Comparison of ENCODE assay signal across 1 cellular context in genomic region chr16:50712568-50712914, GRCh38.
TF ChIP-seq lines count a peak whose summit lies in the region.

No MANE protein-coding gene starts in this region.

TF ChIP-seq in K562, 482 proteins besides CTCF, POLR2A, EP300 and RAD21 (continued from another document):
- TF ChIP-seq CTBP1 (IDR thresholded peaks at IDR 0.05; ENCODE audit: borderline replicate concordance) (no peak), MLX (CRISPR knock-in tag; conservative IDR thresholded peaks at IDR 0.05) (no peak), ASH1L (IDR thresholded peaks at IDR 0.05; ENCODE audit: borderline replicate concordance, low read depth, partially characterized antibody) (no peak), ZNF124 (CRISPR knock-in tag; IDR thresholded peaks at IDR 0.05) (no peak), HIVEP1 (CRISPR knock-in tag; IDR thresholded peaks at IDR 0.05) (no peak), ZC3H4 (CRISPR knock-in tag; IDR thresholded peaks at IDR 0.05; ENCODE audit: borderline replicate concordance) (no peak), BDP1 (IDR thresholded peaks at IDR 0.05; ENCODE audit: insufficient read depth, insufficient read length) (no peak), ZNF175 (CRISPR knock-in tag; IDR thresholded peaks at IDR 0.05; ENCODE audit: low read depth) (peak; percentile 68; the same call in 1 of the 2 replicates), MTA2 (IDR thresholded peaks at IDR 0.05; ENCODE audit: low read depth) (no peak), PREB (CRISPR knock-in tag; IDR thresholded peaks at IDR 0.05) (no peak), ZNF583 (CRISPR knock-in tag; IDR thresholded peaks at IDR 0.05) (no peak), ZSCAN32 (CRISPR knock-in tag; IDR thresholded peaks at IDR 0.05) (0 out of 2 replicates have a peak, but pooled peaks have one; percentile 13), TEAD1 (CRISPR knock-in tag; IDR thresholded peaks at IDR 0.05) (0 out of 4 replicates have a peak, but pooled peaks of 1 of the 2 experiments have one; percentile 66), DNMT1 (IDR thresholded peaks at IDR 0.05) (no peak), JUN (IDR thresholded peaks at IDR 0.05; ENCODE audit: borderline replicate concordance, low read depth, low read length) (peak; percentile 44; the same call in 1 of the 2 replicates), JUN (CRISPR knock-in tag; IDR thresholded peaks at IDR 0.05; ENCODE audit: borderline replicate concordance) (no peak), RFX5 (IDR thresholded peaks at IDR 0.05; ENCODE audit: low read depth, low read length) (no peak), PTBP1 (IDR thresholded peaks at IDR 0.05; ENCODE audit: low read depth, low read length) (no peak), CEBPB (tag; IDR thresholded peaks at IDR 0.05) (peak; percentile 56), ETV1 (tag; conservative IDR thresholded peaks at IDR 0.05; ENCODE audit: low read depth) (peak; percentile 65), ATF3 (IDR thresholded peaks at IDR 0.05) (peak; percentile 80; the same call in 1 of the 2 replicates), ATF3 (CRISPR knock-in tag; conservative IDR thresholded peaks at IDR 0.05) (no peak), JUND (IDR thresholded peaks at IDR 0.05; ENCODE audit: borderline replicate concordance, low read depth, low read length) (peak; percentile 68; the same call in 1 of the 2 replicates), JUND (tag; IDR thresholded peaks at IDR 0.05; ENCODE audit: borderline replicate concordance, low read depth, low read length) (peak; percentile 68; the same call in 1 of the 3 replicates), TAF1 (IDR thresholded peaks at IDR 0.05; ENCODE audit: control insufficient read depth, extremely low read depth, insufficient read depth, low read length, severe bottlenecking) (no peak), SFPQ (IDR thresholded peaks at IDR 0.05; ENCODE audit: low read depth, low read length) (no peak), YBX1 (IDR thresholded peaks at IDR 0.05) (no peak), ZNF431 (CRISPR knock-in tag; IDR thresholded peaks at IDR 0.05) (no peak), GABPA (tag; conservative IDR thresholded peaks at IDR 0.05; ENCODE audit: low read depth) (peak; percentile 41), HES1 (IDR thresholded peaks at IDR 0.05; ENCODE audit: low read depth) (no peak), ATF4 (CRISPR knock-in tag; IDR thresholded peaks at IDR 0.05) (peak; percentile 80)
- TF ChIP-seq, protein P1, sequence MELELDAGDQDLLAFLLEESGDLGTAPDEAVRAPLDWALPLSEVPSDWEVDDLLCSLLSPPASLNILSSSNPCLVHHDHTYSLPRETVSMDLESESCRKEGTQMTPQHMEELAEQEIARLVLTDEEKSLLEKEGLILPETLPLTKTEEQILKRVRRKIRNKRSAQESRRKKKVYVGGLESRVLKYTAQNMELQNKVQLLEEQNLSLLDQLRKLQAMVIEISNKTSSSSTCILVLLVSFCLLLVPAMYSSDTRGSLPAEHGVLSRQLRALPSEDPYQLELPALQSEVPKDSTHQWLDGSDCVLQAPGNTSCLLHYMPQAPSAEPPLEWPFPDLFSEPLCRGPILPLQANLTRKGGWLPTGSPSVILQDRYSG (tag; conservative IDR thresholded peaks at IDR 0.05; ENCODE audit: low read depth): no peak
TF ChIP-seq in K562: peak in this region for 19.
